2 cellular contexts compared by ENCODE assay signal in genomic region chr9:112332977-112333638, GRCh38.
TF ChIP-seq lines count a peak whose summit lies in the region.

TSS of gene PTBP3 (minus strand) at chr9:112333619. CDS start at chr9:112297865, 35,754 bp downstream.

TF ChIP-seq in HEK293, 187 proteins besides CTCF, POLR2A, EP300 and RAD21 (continued from another document and continues in another):
- TF ChIP-seq, protein P1, sequence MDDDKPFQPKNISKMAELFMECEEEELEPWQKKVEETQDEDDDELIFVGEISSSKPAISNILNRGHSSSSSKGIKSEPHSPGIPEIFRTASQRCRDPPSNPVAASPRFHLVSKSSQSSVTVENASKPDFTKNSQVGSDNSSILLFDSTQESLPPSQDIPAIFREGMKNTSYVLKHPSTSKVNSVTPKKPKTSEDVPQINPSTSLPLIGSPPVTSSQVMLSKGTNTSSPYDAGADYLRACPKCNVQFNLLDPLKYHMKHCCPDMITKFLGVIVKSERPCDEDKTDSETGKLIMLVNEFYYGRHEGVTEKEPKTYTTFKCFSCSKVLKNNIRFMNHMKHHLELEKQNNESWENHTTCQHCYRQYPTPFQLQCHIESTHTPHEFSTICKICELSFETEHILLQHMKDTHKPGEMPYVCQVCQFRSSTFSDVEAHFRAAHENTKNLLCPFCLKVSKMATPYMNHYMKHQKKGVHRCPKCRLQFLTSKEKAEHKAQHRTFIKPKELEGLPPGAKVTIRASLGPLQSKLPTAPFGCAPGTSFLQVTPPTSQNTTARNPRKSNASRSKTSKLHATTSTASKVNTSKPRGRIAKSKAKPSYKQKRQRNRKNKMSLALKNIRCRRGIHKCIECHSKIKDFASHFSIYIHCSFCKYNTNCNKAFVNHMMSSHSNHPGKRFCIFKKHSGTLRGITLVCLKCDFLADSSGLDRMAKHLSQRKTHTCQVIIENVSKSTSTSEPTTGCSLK (tag by site-specific recombination; IDR thresholded peaks at IDR 0.05), result no peak
- TF ChIP-seq ZNF664 (tag by site-specific recombination; IDR thresholded peaks at IDR 0.05), result no peak
- peak; percentile 66 for TF ChIP-seq SP3 (tag by site-specific recombination; IDR thresholded peaks at IDR 0.05)
- peak; percentile 58; the same call in 1 of the 2 replicates for TF ChIP-seq KLF10 (tag by site-specific recombination; IDR thresholded peaks at IDR 0.05)
- no peak for TF ChIP-seq ZNF423 (tag by site-specific recombination; IDR thresholded peaks at IDR 0.05)
- TF ChIP-seq GLIS1 (tag by site-specific recombination; IDR thresholded peaks at IDR 0.05), result peak; percentile 63; the same call in 1 of the 2 replicates
- TF ChIP-seq, protein P2, sequence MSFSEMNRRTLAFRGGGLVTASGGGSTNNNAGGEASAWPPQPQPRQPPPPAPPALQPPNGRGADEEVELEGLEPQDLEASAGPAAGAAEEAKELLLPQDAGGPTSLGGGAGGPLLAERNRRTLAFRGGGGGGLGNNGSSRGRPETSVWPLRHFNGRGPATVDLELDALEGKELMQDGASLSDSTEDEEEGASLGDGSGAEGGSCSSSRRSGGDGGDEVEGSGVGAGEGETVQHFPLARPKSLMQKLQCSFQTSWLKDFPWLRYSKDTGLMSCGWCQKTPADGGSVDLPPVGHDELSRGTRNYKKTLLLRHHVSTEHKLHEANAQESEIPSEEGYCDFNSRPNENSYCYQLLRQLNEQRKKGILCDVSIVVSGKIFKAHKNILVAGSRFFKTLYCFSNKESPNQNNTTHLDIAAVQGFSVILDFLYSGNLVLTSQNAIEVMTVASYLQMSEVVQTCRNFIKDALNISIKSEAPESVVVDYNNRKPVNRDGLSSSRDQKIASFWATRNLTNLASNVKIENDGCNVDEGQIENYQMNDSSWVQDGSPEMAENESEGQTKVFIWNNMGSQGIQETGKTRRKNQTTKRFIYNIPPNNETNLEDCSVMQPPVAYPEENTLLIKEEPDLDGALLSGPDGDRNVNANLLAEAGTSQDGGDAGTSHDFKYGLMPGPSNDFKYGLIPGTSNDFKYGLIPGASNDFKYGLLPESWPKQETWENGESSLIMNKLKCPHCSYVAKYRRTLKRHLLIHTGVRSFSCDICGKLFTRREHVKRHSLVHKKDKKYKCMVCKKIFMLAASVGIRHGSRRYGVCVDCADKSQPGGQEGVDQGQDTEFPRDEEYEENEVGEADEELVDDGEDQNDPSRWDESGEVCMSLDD (tag by site-specific recombination; IDR thresholded peaks at IDR 0.05), result 0 out of 2 replicates have a peak, but pooled peaks have one; percentile 19
- TF ChIP-seq, protein P3, sequence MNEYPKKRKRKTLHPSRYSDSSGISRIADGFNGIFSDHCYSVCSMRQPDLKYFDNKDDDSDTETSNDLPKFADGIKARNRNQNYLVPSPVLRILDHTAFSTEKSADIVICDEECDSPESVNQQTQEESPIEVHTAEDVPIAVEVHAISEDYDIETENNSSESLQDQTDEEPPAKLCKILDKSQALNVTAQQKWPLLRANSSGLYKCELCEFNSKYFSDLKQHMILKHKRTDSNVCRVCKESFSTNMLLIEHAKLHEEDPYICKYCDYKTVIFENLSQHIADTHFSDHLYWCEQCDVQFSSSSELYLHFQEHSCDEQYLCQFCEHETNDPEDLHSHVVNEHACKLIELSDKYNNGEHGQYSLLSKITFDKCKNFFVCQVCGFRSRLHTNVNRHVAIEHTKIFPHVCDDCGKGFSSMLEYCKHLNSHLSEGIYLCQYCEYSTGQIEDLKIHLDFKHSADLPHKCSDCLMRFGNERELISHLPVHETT (tag by site-specific recombination; IDR thresholded peaks at IDR 0.05), result no peak
- TF ChIP-seq ZNF670 (tag by site-specific recombination; IDR thresholded peaks at IDR 0.05; ENCODE audit: low read depth), result no peak
- peak; percentile 61; the same call in 1 of the 2 replicates for TF ChIP-seq MZF1 (tag by site-specific recombination; IDR thresholded peaks at IDR 0.05; ENCODE audit: borderline replicate concordance)
- peak; percentile 87 for TF ChIP-seq ZFHX2 (tag by site-specific recombination; conservative IDR thresholded peaks at IDR 0.05)
- TF ChIP-seq, protein P4, sequence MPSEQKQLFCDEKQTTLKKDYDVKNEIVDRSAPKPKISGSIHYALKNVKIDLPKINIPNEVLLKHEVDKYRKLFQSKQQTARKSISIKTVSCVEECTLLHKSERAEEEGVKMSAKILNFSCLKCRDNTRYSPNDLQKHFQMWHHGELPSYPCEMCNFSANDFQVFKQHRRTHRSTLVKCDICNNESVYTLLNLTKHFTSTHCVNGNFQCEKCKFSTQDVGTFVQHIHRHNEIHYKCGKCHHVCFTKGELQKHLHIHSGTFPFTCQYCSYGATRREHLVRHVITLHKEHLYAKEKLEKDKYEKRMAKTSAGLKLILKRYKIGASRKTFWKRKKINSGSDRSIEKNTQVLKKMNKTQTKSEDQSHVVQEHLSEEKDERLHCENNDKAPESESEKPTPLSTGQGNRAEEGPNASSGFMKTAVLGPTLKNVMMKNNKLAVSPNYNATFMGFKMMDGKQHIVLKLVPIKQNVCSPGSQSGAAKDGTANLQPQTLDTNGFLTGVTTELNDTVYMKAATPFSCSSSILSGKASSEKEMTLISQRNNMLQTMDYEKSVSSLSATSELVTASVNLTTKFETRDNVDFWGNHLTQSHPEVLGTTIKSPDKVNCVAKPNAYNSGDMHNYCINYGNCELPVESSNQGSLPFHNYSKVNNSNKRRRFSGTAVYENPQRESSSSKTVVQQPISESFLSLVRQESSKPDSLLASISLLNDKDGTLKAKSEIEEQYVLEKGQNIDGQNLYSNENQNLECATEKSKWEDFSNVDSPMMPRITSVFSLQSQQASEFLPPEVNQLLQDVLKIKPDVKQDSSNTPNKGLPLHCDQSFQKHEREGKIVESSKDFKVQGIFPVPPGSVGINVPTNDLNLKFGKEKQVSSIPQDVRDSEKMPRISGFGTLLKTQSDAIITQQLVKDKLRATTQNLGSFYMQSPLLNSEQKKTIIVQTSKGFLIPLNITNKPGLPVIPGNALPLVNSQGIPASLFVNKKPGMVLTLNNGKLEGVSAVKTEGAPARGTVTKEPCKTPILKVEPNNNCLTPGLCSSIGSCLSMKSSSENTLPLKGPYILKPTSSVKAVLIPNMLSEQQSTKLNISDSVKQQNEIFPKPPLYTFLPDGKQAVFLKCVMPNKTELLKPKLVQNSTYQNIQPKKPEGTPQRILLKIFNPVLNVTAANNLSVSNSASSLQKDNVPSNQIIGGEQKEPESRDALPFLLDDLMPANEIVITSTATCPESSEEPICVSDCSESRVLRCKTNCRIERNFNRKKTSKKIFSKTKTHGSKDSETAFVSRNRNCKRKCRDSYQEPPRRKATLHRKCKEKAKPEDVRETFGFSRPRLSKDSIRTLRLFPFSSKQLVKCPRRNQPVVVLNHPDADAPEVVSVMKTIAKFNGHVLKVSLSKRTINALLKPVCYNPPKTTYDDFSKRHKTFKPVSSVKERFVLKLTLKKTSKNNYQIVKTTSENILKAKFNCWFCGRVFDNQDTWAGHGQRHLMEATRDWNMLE (tag by site-specific recombination; conservative IDR thresholded peaks at IDR 0.05; ENCODE audit: low read depth), result no peak
- no peak for TF ChIP-seq ZNF404 (tag by site-specific recombination; IDR thresholded peaks at IDR 0.05)
- peak; percentile 77; the same call in 1 of the 2 replicates for TF ChIP-seq KLF8 (tag by site-specific recombination; IDR thresholded peaks at IDR 0.05)
- no peak for TF ChIP-seq ZNF514 (tag by site-specific recombination; IDR thresholded peaks at IDR 0.05)

TF ChIP-seq in GM12878, 131 proteins besides CTCF, POLR2A, EP300 and RAD21 (continued from another document and continues in another):
- no peak for TF ChIP-seq USF1 (IDR thresholded peaks at IDR 0.05; ENCODE audit: borderline replicate concordance, extremely low read length, insufficient read depth, low read depth, low read length)
- TF ChIP-seq FOS (IDR thresholded peaks at IDR 0.05; ENCODE audit: borderline replicate concordance, extremely low read depth, insufficient read length), result no peak
- TF ChIP-seq ZBTB33 (IDR thresholded peaks at IDR 0.05), result no peak
- peak; percentile 97 for TF ChIP-seq IKZF1 (conservative IDR thresholded peaks at IDR 0.05)
- TF ChIP-seq, protein P5, sequence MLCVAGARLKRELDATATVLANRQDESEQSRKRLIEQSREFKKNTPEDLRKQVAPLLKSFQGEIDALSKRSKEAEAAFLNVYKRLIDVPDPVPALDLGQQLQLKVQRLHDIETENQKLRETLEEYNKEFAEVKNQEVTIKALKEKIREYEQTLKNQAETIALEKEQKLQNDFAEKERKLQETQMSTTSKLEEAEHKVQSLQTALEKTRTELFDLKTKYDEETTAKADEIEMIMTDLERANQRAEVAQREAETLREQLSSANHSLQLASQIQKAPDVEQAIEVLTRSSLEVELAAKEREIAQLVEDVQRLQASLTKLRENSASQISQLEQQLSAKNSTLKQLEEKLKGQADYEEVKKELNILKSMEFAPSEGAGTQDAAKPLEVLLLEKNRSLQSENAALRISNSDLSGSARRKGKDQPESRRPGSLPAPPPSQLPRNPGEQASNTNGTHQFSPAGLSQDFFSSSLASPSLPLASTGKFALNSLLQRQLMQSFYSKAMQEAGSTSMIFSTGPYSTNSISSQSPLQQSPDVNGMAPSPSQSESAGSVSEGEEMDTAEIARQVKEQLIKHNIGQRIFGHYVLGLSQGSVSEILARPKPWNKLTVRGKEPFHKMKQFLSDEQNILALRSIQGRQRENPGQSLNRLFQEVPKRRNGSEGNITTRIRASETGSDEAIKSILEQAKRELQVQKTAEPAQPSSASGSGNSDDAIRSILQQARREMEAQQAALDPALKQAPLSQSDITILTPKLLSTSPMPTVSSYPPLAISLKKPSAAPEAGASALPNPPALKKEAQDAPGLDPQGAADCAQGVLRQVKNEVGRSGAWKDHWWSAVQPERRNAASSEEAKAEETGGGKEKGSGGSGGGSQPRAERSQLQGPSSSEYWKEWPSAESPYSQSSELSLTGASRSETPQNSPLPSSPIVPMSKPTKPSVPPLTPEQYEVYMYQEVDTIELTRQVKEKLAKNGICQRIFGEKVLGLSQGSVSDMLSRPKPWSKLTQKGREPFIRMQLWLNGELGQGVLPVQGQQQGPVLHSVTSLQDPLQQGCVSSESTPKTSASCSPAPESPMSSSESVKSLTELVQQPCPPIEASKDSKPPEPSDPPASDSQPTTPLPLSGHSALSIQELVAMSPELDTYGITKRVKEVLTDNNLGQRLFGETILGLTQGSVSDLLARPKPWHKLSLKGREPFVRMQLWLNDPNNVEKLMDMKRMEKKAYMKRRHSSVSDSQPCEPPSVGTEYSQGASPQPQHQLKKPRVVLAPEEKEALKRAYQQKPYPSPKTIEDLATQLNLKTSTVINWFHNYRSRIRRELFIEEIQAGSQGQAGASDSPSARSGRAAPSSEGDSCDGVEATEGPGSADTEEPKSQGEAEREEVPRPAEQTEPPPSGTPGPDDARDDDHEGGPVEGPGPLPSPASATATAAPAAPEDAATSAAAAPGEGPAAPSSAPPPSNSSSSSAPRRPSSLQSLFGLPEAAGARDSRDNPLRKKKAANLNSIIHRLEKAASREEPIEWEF (IDR thresholded peaks at IDR 0.05; ENCODE audit: insufficient replicate concordance, low read depth, low read length), result no peak
- TF ChIP-seq TARDBP (IDR thresholded peaks at IDR 0.05; ENCODE audit: borderline replicate concordance), result no peak
- no peak for TF ChIP-seq NRF1 (conservative IDR thresholded peaks at IDR 0.05; ENCODE audit: low read depth, low read length)
- no peak for TF ChIP-seq JUND (IDR thresholded peaks at IDR 0.05; ENCODE audit: low read depth, low read length)
- peak; percentile 53; the same call in 1 of the 2 replicates for TF ChIP-seq POLR2AphosphoS2 (IDR thresholded peaks at IDR 0.05; ENCODE audit: low read depth, low read length)
- no peak for TF ChIP-seq TBL1XR1 (IDR thresholded peaks at IDR 0.05; ENCODE audit: low read depth, low read length)
- no peak for TF ChIP-seq FOXM1 (IDR thresholded peaks at IDR 0.05; ENCODE audit: low read depth, low read length)
- TF ChIP-seq PKNOX1 (IDR thresholded peaks at IDR 0.05), result no peak
- TF ChIP-seq CBX3 (IDR thresholded peaks at IDR 0.05; ENCODE audit: borderline replicate concordance, low read depth), result no peak
- no peak for TF ChIP-seq NR2F1 (conservative IDR thresholded peaks at IDR 0.05)
- no peak for TF ChIP-seq RFX5 (IDR thresholded peaks at IDR 0.05; ENCODE audit: low read depth, low read length)
